Comparison of ENCODE assay signal across 8 cellular contexts in genomic region chr9:109010676-109011655, GRCh38. TPM values are rescaled to one million over a fixed set of nuclear protein-coding genes. Genes with fewer than 3 reads are reported as not detected.
DNase-seq lines count a peak whose midpoint lies in the region; ATAC-seq, FAIRE-seq and TF ChIP-seq lines count a peak whose summit lies in the region.

No MANE protein-coding gene starts in this region.

- peak; percentile 58 for FAIRE-seq in astrocyte (lab: Jason Lieb, UNC)

- CTCF ChIA-PET in T-cell (lab: Charles Lee) = interaction anchor here (0.6 to 1.2 kb wide), 4 partner anchors 16 to 57 kb away, joined by 3 to 7 read pairs (median 4); no protein-coding TSS in a partner anchor

- H3K36me3 Mint-ChIP-seq in T-cell (no peaks in the 10 kb centered on the region), astrocyte (ENCODE audit: low read depth, unreplicated experiment) (no peaks in the 10 kb centered on the region)

- H3K27ac Mint-ChIP-seq in T-cell (peak overlapping the region in 1 of 2 donors; percentile 44), astrocyte (ENCODE audit: unreplicated experiment) (peak overlapping the region; percentile 89)

- DNase-seq in NK-92 treated with Interleukin-12 subunit alpha and Interleukin-12 subunit beta, amount 100 ng/mL, for 24 hours (lab: John Stamatoyannopoulos, UW) = peak; percentile 40
- DNase-seq in NK-92 (lab: John Stamatoyannopoulos, UW; ENCODE audit: unreplicated experiment) (no peak), T-cell (peak in 29 of 34 experiments; percentile 7 to 47 (median 27)), astrocyte (ENCODE audit: low read depth) (peak; percentile 76), lower lobe of right lung (no peak), stromal cell of bone marrow (ENCODE audit: low read depth) (peak; percentile 60), NCI-H2227 (lab: John Stamatoyannopoulos, UW; ENCODE audit: unreplicated experiment) (no peak)

- TF ChIP-seq CTCF in astrocyte (IDR thresholded peaks at IDR 0.05; ENCODE audit: insufficient read depth, low read depth, low read length) (no peak), lower lobe of right lung (IDR thresholded peaks at IDR 0.05) (no peak)

- H3K27me3 Mint-ChIP-seq in T-cell = no peaks in the 10 kb centered on the region
- no peaks in the 10 kb centered on the region for H3K27me3 Mint-ChIP-seq in astrocyte (ENCODE audit: low read depth, unreplicated experiment)

- H3K9me3 Mint-ChIP-seq in T-cell = no peaks in the 10 kb centered on the region
- no peaks in the 10 kb centered on the region for H3K9me3 Mint-ChIP-seq in astrocyte (ENCODE audit: unreplicated experiment)

- H3K36me3 ChIP-seq in astrocyte (ENCODE audit: insufficient read depth, low read length) = no peaks in the 10 kb centered on the region
- no peaks in the 10 kb centered on the region for H3K36me3 ChIP-seq in lower lobe of right lung

- H3K4me3 Mint-ChIP-seq in T-cell (peak overlapping the region in 1 of 3 donors; percentile 99), astrocyte (ENCODE audit: unreplicated experiment) (peak overlapping the region; percentile 91)

- H3K9me3 ChIP-seq in astrocyte (ENCODE audit: insufficient read depth, low read depth, low read length) (no peaks in the 10 kb centered on the region), lower lobe of right lung (no peaks in the 10 kb centered on the region)

- ATAC-seq in HG03159 (IDR thresholded peaks at IDR 0.05; ENCODE audit: unreplicated experiment) (peak; percentile 41), T-cell (replicated peaks in 1 of 4) (no peak), lower lobe of right lung (no peak)

- H2AFZ ChIP-seq in astrocyte (ENCODE audit: low read depth, low read length) = no peak overlapping the region

- peak overlapping the region; percentile 92 for H3K27ac ChIP-seq in astrocyte (ENCODE audit: low read depth, low read length)
- peak overlapping the region; percentile 7 for H3K27ac ChIP-seq in lower lobe of right lung

- peak overlapping the region; percentile 94 for H3K9ac ChIP-seq in astrocyte (ENCODE audit: low read length)

- POLR2A ChIA-PET in T-cell (lab: Charles Lee) = interaction anchor here in 1 of 2 donors (0.6 kb wide), 1 partner anchor 137 kb away, joined by 3 read pairs; no protein-coding TSS in a partner anchor

- H3K27me3 ChIP-seq in astrocyte (ENCODE audit: insufficient read depth, low read length) (no peaks in the 10 kb centered on the region), lower lobe of right lung (ENCODE audit: low read depth) (no peaks in the 10 kb centered on the region)

- H3K4me2 ChIP-seq in astrocyte (ENCODE audit: low read length) = peak overlapping the region; percentile 96

- peaks cover 60% of the 10 kb centered on the region for H3K79me2 ChIP-seq in astrocyte (ENCODE audit: insufficient read depth, low read length)

- peak overlapping the region; percentile 81 for H3K4me3 ChIP-seq in astrocyte (ENCODE audit: insufficient read depth, low read depth, low read length)
- peak overlapping the region; percentile 87 for H3K4me3 ChIP-seq in lower lobe of right lung

- peaks cover 44% of the 10 kb centered on the region for H4K20me1 ChIP-seq in astrocyte (ENCODE audit: insufficient read depth, low read length)

- H3K4me1 Mint-ChIP-seq in T-cell (peaks cover 24 to 33% (median 31%) of the 10 kb centered on the region in 3 donors), astrocyte (ENCODE audit: low read depth, unreplicated experiment) (peaks cover 29% of the 10 kb centered on the region)

- H3K4me1 ChIP-seq in astrocyte (ENCODE audit: insufficient read depth, low read length) = peaks cover 28% of the 10 kb centered on the region
- H3K4me1 ChIP-seq in lower lobe of right lung = peaks cover 38% of the 10 kb centered on the region

- intact Hi-C loops in lower lobe of right lung (cut with DNase I) = no loop called here

RNA-seq across cellular contexts. Expression of gene CTNNAL1, which starts 2.3 kb away (rescaled TPM):
- 1 to 10 TPM; 2.1 to 4.1 (median 3.8) TPM for total RNA-seq in T-cell
- total RNA-seq in astrocyte = 25.5 and 35.1 TPM in 2 replicates
- total RNA-seq in lower lobe of right lung = 35.2 TPM

Comparison
In these comparisons a context has a peak if more than half of its experiments do, and no peak if none do; other contexts are left out.
1. DNase-seq: peak in NK-92 treated with Interleukin-12 subunit alpha and Interleukin-12 subunit beta, amount 100 ng/mL, for 24 hours (single experiment), T-cell (29 of 34), astrocyte (single experiment) and stromal cell of bone marrow (single experiment); none in NK-92 (single experiment), lower lobe of right lung (single experiment) and NCI-H2227 (single experiment).